ENCODE assay signal across 8 cellular contexts in the genomic region with DNA sequence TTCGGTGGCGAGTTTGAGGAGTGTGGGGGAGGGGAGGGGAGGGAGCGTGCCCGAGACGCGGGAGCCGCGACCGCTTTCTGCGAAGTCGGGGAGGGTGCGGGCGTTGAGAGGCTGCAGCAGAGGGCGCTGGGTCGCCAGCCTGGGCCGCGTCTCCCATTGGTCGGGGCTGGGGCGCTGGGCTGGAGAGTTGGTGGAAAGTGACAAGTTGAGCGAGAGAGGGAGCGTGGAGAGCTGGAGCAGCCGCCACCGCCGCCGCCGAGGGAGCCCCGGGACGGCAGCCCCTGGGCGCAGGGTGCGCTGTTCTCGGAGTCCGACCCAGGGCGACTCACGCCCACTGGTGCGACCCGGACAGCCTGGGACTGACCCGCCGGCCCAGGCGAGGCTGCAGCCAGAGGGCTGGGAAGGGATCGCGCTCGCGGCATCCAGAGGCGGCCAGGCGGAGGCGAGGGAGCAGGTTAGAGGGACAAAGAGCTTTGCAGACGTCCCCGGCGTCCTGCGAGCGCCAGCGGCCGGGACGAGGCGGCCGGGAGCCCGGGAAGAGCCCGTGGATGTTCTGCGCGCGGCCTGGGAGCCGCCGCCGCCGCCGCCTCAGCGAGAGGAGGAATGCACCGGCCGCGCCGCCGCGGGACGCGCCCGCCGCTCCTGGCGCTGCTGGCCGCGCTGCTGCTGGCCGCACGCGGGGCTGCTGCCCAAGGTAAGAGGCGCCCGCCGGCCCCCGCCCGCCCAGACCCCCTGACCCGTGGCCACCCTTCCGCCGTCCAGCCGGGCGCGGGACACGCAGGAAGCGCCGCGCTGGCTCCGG. TPM values are rescaled to one million over a fixed set of nuclear protein-coding genes. Genes with fewer than 3 reads are reported as not detected.
A peak's percentile ranks its signal among the peaks of the same experiment; 100 is the strongest.
DNase-seq lines count a peak whose midpoint lies in the region; ATAC-seq, FAIRE-seq and TF ChIP-seq lines count a peak whose summit lies in the region.

A gene (plus strand): TSS at position 203 of the 802 bp plus-strand sequence.

- H3K9me3 Mint-ChIP-seq in activated CD4-positive, alpha-beta memory T cell treated with anti-CD3 and anti-CD28 coated beads, Interleukin-2, amount 10 ng/mL, durations not matched to agents 7 days and 5 days, result no peaks in the 10 kb centered on the region

- H4K8ac ChIP-seq in mesenchymal stem cell (ENCODE audit: low read length), result peak within 1 kb of the TSS; percentile 69

- peak within 1 kb of the TSS in 1 of 2 experiments; percentile 99 for H3K23ac ChIP-seq in mesenchymal stem cell (ENCODE audit: low read length in 2 of 2)

- peak within 1 kb of the TSS; percentile 80 for H2BK5ac ChIP-seq in mesenchymal stem cell (ENCODE audit: low read depth, low read length, poor library complexity, severe bottlenecking)

- no peaks in the 10 kb centered on the region for H3K36me3 ChIP-seq in endothelial cell of umbilical vein (ENCODE audit: control insufficient read depth in 2 of 2, extremely low read depth in 1 of 2, insufficient read depth in 2 of 2, low read length in 2 of 2)
- peaks cover 0 to 5% of the 10 kb centered on the region in 2 experiments for H3K36me3 ChIP-seq in mesenchymal stem cell (ENCODE audit: control insufficient read depth in 1 of 2, insufficient read depth in 2 of 2, low read depth in 1 of 2, low read length in 2 of 2)

- peak; percentile 89 for ATAC-seq in HG02981 (IDR thresholded peaks at IDR 0.05; ENCODE audit: unreplicated experiment)

- CTCF ChIA-PET in activated CD4-positive, alpha-beta memory T cell treated with anti-CD3 and anti-CD28 coated beads, Interleukin-2, amount 10 ng/mL, durations not matched to agents 7 days and 5 days (lab: Charles Lee), result interaction anchor here (1.0 to 1.1 kb wide), 3 partner anchors 9 to 363 kb away, joined by 3 to 5 read pairs (median 3); no protein-coding TSS in a partner anchor
- CTCF ChIA-PET in endothelial cell of umbilical vein (lab: Charles Lee), result interaction anchor here (0.6 to 2.7 kb wide), 24 partner anchors 9 to 472 kb away, joined by 3 to 54 read pairs (median 3); no protein-coding TSS in a partner anchor

- FAIRE-seq in GM12891 (lab: Jason Lieb, UNC) (peak; percentile 91), endothelial cell of umbilical vein (lab: Jason Lieb, UNC) (peak; percentile 90)

- H3K9me3 ChIP-seq in endothelial cell of umbilical vein (replicated peaks; ENCODE audit: control insufficient read depth, insufficient read depth, low read length) (no peaks in the 10 kb centered on the region), mesenchymal stem cell (ENCODE audit: control insufficient read depth, low read length) (no peaks in the 10 kb centered on the region)

- H3K4me1 ChIP-seq in endothelial cell of umbilical vein (ENCODE audit: control insufficient read depth, extremely low read depth, insufficient read depth, low read length), result peaks cover 15% of the 10 kb centered on the region
- H3K4me1 ChIP-seq in mesenchymal stem cell (ENCODE audit: control insufficient read depth, insufficient read depth, low read depth, low read length), result peaks cover 5% of the 10 kb centered on the region

- H2BK12ac ChIP-seq in mesenchymal stem cell (ENCODE audit: low read length in 2 of 2), result peak within 1 kb of the TSS; percentile 38 to 85

- H3K27ac Mint-ChIP-seq in activated CD4-positive, alpha-beta memory T cell treated with anti-CD3 and anti-CD28 coated beads, Interleukin-2, amount 10 ng/mL, durations not matched to agents 7 days and 5 days, result no peak within 1 kb of the TSS

- peak within 1 kb of the TSS; percentile 92 for H2AFZ ChIP-seq in endothelial cell of umbilical vein (ENCODE audit: low read depth, low read length)
- H2AFZ ChIP-seq in mesenchymal stem cell (ENCODE audit: low read depth, low read length), result peak within 1 kb of the TSS; percentile 94

- H4K91ac ChIP-seq in mesenchymal stem cell (ENCODE audit: low read length), result peak within 1 kb of the TSS; percentile 67

- H3K4me3 ChIP-seq in endothelial cell of umbilical vein (replicated peaks in 1 of 3; ENCODE audit: insufficient read depth in 1 of 3, low read depth in 1 of 3, low read length in 3 of 3), result peak within 1 kb of the TSS; percentile 62 to 73 (median 72)
- peak within 1 kb of the TSS; percentile 90 to 93 for H3K4me3 ChIP-seq in mesenchymal stem cell (ENCODE audit: insufficient read depth in 1 of 2, low read depth in 1 of 2, low read length in 2 of 2)

- WGBS in mesenchymal stem cell, result under 1% methylated on average over 53 of the region's 99 CpGs

- no peaks in the 10 kb centered on the region for H3K79me2 ChIP-seq in endothelial cell of umbilical vein (ENCODE audit: control insufficient read depth, insufficient read depth, low read length)

- peak within 1 kb of the TSS; percentile 68 for H3K4me3 Mint-ChIP-seq in activated CD4-positive, alpha-beta memory T cell treated with anti-CD3 and anti-CD28 coated beads, Interleukin-2, amount 10 ng/mL, durations not matched to agents 7 days and 5 days

- no peak for TF ChIP-seq POLR2A in GM12891 (IDR thresholded peaks at IDR 0.05; ENCODE audit: low read depth, low read length)
- no peak for TF ChIP-seq POLR2A in endothelial cell of umbilical vein (IDR thresholded peaks at IDR 0.05; ENCODE audit: low read depth, low read length)

- H3K27me3 ChIP-seq in endothelial cell of umbilical vein (ENCODE audit: control insufficient read depth in 2 of 2, insufficient read depth in 2 of 2, low read length in 2 of 2) (peaks cover 0 to 5% of the 10 kb centered on the region in 2 experiments), mesenchymal stem cell (ENCODE audit: control insufficient read depth in 1 of 2, insufficient read depth in 1 of 2, low read length in 2 of 2) (peaks cover 0 to 8% of the 10 kb centered on the region in 2 experiments)

- POLR2A ChIA-PET in activated CD4-positive, alpha-beta memory T cell treated with anti-CD3 and anti-CD28 coated beads, Interleukin-2, amount 10 ng/mL, durations not matched to agents 7 days and 5 days (lab: Charles Lee), result no interaction called here
- POLR2A ChIA-PET in endothelial cell of umbilical vein (lab: Charles Lee), result no interaction called here

- no TSS peak for BruUV-seq in endothelial cell of umbilical vein (replicated peaks; lab: Mats Ljungman, UMichigan)

- H3K36me3 Mint-ChIP-seq in activated CD4-positive, alpha-beta memory T cell treated with anti-CD3 and anti-CD28 coated beads, Interleukin-2, amount 10 ng/mL, durations not matched to agents 7 days and 5 days (ENCODE audit: low read depth), result no peaks in the 10 kb centered on the region

- H3K4ac ChIP-seq in mesenchymal stem cell (ENCODE audit: low read depth in 1 of 2, low read length in 2 of 2), result peak within 1 kb of the TSS; percentile 6 to 92

- peaks cover 15% of the 10 kb centered on the region for H3K79me1 ChIP-seq in mesenchymal stem cell (replicated peaks; ENCODE audit: low read length, poor library complexity, severe bottlenecking)

- H3K9ac ChIP-seq in endothelial cell of umbilical vein (replicated peaks; ENCODE audit: extremely low read depth, insufficient read depth, low read length) (peak within 1 kb of the TSS; percentile 81), mesenchymal stem cell (ENCODE audit: low read length) (peak within 1 kb of the TSS; percentile 88)

- H2BK15ac ChIP-seq in mesenchymal stem cell (ENCODE audit: low read depth, poor library complexity, severe bottlenecking), result peak within 1 kb of the TSS; percentile 96

- H3K14ac ChIP-seq in mesenchymal stem cell (ENCODE audit: low read length in 2 of 2), result peak within 1 kb of the TSS; percentile 62 to 99

- no peaks in the 10 kb centered on the region for H4K20me1 ChIP-seq in endothelial cell of umbilical vein (replicated peaks; ENCODE audit: control insufficient read depth, extremely low read depth, insufficient read depth, low read length)

- intact Hi-C loops in endothelial cell of umbilical vein (cut with micrococcal nuclease), result loop anchor here (1.0 to 5.0 kb wide), 4 partner anchors 28 to 363 kb away; no protein-coding TSS in a partner anchor

- H3K27ac ChIP-seq in endothelial cell of umbilical vein (ENCODE audit: insufficient read depth, low read depth, low read length) (peak within 1 kb of the TSS; percentile 40), mesenchymal stem cell (ENCODE audit: low read length, poor library complexity, severe bottlenecking) (peak within 1 kb of the TSS; percentile 57)

- dilution Hi-C loops in endothelial cell of umbilical vein (cut with MboI; ENCODE audit: extremely low pct_ligation_motif_present, low sequenced_read_pairs), result no loop called here

- H3K9me1 ChIP-seq in endothelial cell of umbilical vein (replicated peaks; ENCODE audit: control insufficient read depth, extremely low read depth, insufficient read depth, low read length), result no peaks in the 10 kb centered on the region

- peak within 1 kb of the TSS; percentile 83 for H2BK120ac ChIP-seq in mesenchymal stem cell (ENCODE audit: low read depth, low read length)

- DNase-seq in GM12891 (ENCODE audit: insufficient read length, low spot score) (peak; percentile 76), NCI-H2227 (lab: John Stamatoyannopoulos, UW; ENCODE audit: unreplicated experiment) (peak; percentile 77), endothelial cell of umbilical vein (ENCODE audit: low read depth, low spot score) (peak; percentile 86), mesenchymal stem cell (peak; percentile 90), OCI-M1 (lab: John Stamatoyannopoulos, UW) (no peak)
- peak; percentile 61 for DNase-seq in activated CD4-positive, alpha-beta memory T cell treated with anti-CD3 and anti-CD28 coated beads, Interleukin-2, amount 10 ng/mL, durations not matched to agents 7 days and 5 days
- DNase-seq in stimulated activated CD8-positive, alpha-beta memory T cell treated with anti-CD3 and anti-CD28 coated beads, Interleukin-12 subunit alpha, Interleukin-12 subunit beta, amount 100 ng/mL, for 4 hours (ENCODE audit: low read depth), result peak; percentile 2

- H3K4me2 ChIP-seq in endothelial cell of umbilical vein (ENCODE audit: insufficient read depth, low read length) (peak within 1 kb of the TSS; percentile 88), mesenchymal stem cell (ENCODE audit: low read length, poor library complexity, severe bottlenecking) (peak within 1 kb of the TSS; percentile 82)

- peaks cover 68% of the 10 kb centered on the region for H3K27me3 Mint-ChIP-seq in activated CD4-positive, alpha-beta memory T cell treated with anti-CD3 and anti-CD28 coated beads, Interleukin-2, amount 10 ng/mL, durations not matched to agents 7 days and 5 days

- H3K18ac ChIP-seq in mesenchymal stem cell (ENCODE audit: low read depth in 1 of 2, low read length in 2 of 2), result peak within 1 kb of the TSS; percentile 93 to 96

- H3K4me1 Mint-ChIP-seq in activated CD4-positive, alpha-beta memory T cell treated with anti-CD3 and anti-CD28 coated beads, Interleukin-2, amount 10 ng/mL, durations not matched to agents 7 days and 5 days, result peaks cover 19% of the 10 kb centered on the region

- peak within 1 kb of the TSS; percentile 81 for H2AK5ac ChIP-seq in mesenchymal stem cell (ENCODE audit: low read length, severe bottlenecking)

- peak; percentile 42 to 80 for TF ChIP-seq CTCF in endothelial cell of umbilical vein (IDR thresholded peaks at IDR 0.05; ENCODE audit: extremely low read depth in 1 of 2, insufficient read depth in 1 of 2, low read depth in 1 of 2, low read length in 2 of 2)

RNA-seq across cellular contexts. Expression of the gene that starts here (rescaled TPM):
- 0.37 TPM for polyA plus RNA-seq in GM12891 (2012; ENCODE audit: low read depth, missing spikeins)
- total RNA-seq in activated CD4-positive, alpha-beta memory T cell treated with anti-CD3 and anti-CD28 coated beads, Interleukin-2, amount 10 ng/mL, durations not matched to agents 7 days and 5 days, result under 1 TPM in 1 of 2 experiments, not detected in 1; 0.10 TPM
- 3.5 and 10.9 TPM in 2 replicates for total RNA-seq in endothelial cell of umbilical vein
- 2.4 and 2.6 TPM in 2 replicates for polyA plus RNA-seq in endothelial cell of umbilical vein
- polyA plus RNA-seq in endothelial cell of umbilical vein (2011; cell fraction: cytosol; rRNA removed), result 2.1 and 2.2 TPM in 2 replicates
- 2.6 and 3.4 TPM in 2 replicates for polyA plus RNA-seq in endothelial cell of umbilical vein (2011; cell fraction: nucleus; rRNA removed)
- 7.8 and 8.1 TPM in 2 replicates for polyA plus RNA-seq in endothelial cell of umbilical vein (2012)
- polyA minus RNA-seq in endothelial cell of umbilical vein, result 10.7 and 15.6 TPM in 2 replicates
- 0.31 TPM for polyA minus RNA-seq in endothelial cell of umbilical vein (2011; cell fraction: cytosol; rRNA and poly(A)+ RNA removed)
- polyA minus RNA-seq in endothelial cell of umbilical vein (2011; cell fraction: nucleus; rRNA and poly(A)+ RNA removed), result 10.9 and 12.6 TPM in 2 replicates
- polyA plus RNA-seq in mesenchymal stem cell (2013, experiment 1 of 2), result 17.0 TPM
- polyA plus RNA-seq in mesenchymal stem cell (2013, experiment 2 of 2), result 16.8 TPM

Comparison
In these comparisons a context has a peak if more than half of its experiments do, and no peak if none do; other contexts are left out.
1. Peak in DNase-seq in activated CD4-positive, alpha-beta memory T cell treated with anti-CD3 and anti-CD28 coated beads, Interleukin-2, amount 10 ng/mL, durations not matched to agents 7 days and 5 days; RNA of the gene not detected or under 1 TPM.